27 cellular contexts compared by ENCODE assay signal in genomic region chrX:118861338-118861737, GRCh38. TPM values are rescaled to one million over a fixed set of nuclear protein-coding genes. Genes with fewer than 3 reads are reported as not detected.
"Had no signal": no experiment of that assay in that cellular context is flagged by ENCODE, and none has a peak within 500 bp of the region (broad histone marks: within the 10 kb centered on the region; RNA-seq: fewer than 3 reads in every experiment).

No MANE protein-coding gene starts in this region.

- DNase-seq: islet precursor cell; lower lobe of right lung; mammary epithelial cell; mesenchymal stem cell; naive thymus-derived CD4-positive, alpha-beta T cell; ovary; right lobe of liver; stimulated activated CD4-positive, alpha-beta T cell treated with anti-CD3 and anti-CD28 coated beads, Interleukin-1b, Interleukin-23, amount 100 ng/mL, for 48 hours; stimulated activated CD4-positive, alpha-beta T cell treated with anti-CD3 and anti-CD28 coated beads, Interleukin-2, amount 100 ng/mL, for 48 hours; stimulated activated CD4-positive, alpha-beta T cell treated with anti-CD3 and anti-CD28 coated beads, Interleukin-4, amount 100 ng/mL, for 4 hours; stimulated activated CD8-positive, alpha-beta memory T cell treated with anti-CD3 and anti-CD28 coated beads, Interleukin-4, amount 100 ng/mL, for 48 hours; stimulated activated naive CD4-positive, alpha-beta T cell treated with Interleukin-2 at 50 U/mL for 16 hours; stimulated activated naive CD8-positive, alpha-beta T cell treated with anti-CD3 and anti-CD28 coated beads, Interleukin-15, amount 100 ng/mL, for 72 hours; uterus had no signal

- H3K4me2 ChIP-seq: hepatocyte, smooth muscle cell had no signal

- H3K36me3 Mint-ChIP-seq: naive thymus-derived CD4-positive, alpha-beta T cell; natural killer cell treated with Interleukin-12 subunit alpha and Interleukin-12 subunit beta and Interleukin-15 and Interleukin-18, amount 100 ng/mL, for 72 hours; stimulated activated memory B cell treated with anti-CD40 and anti-IgM and Interleukin-4, amounts not matched to agents 10 μg/mL and 1 μg/mL and 100 μg/mL, for 72 hours; type B pancreatic cell had no signal

- H3K27me3 ChIP-seq: hepatocyte, ovary, right atrium auricular region, right lobe of liver, tibial nerve, uterus had no signal

- H3K4me1 Mint-ChIP-seq: stimulated activated memory B cell treated with anti-CD40 and anti-IgM and Interleukin-4, amounts not matched to agents 10 μg/mL and 1 μg/mL and 100 μg/mL, for 72 hours; stimulated activated naive CD8-positive, alpha-beta T cell treated with anti-CD3 and anti-CD28 coated beads, Interleukin-15, amount 100 ng/mL, for 72 hours had no signal

- H3K27ac ChIP-seq: hepatocyte, lower lobe of right lung, ovary, right atrium auricular region, right lobe of liver, tibial nerve, uterus had no signal

- H3K9me3 ChIP-seq: lower lobe of right lung, ovary, right atrium auricular region, right lobe of liver, tibial nerve, uterus had no signal

- H3K79me2 ChIP-seq: hepatocyte had no signal

- H3K4me3 ChIP-seq: hepatocyte, lower lobe of right lung, ovary, right atrium auricular region, right lobe of liver, smooth muscle cell, tibial nerve, uterus had no signal

- H3K27ac Mint-ChIP-seq: naive thymus-derived CD4-positive, alpha-beta T cell; natural killer cell treated with Interleukin-12 subunit alpha and Interleukin-12 subunit beta and Interleukin-15 and Interleukin-18, amount 100 ng/mL, for 72 hours; progenitor cell of endocrine pancreas; stimulated activated memory B cell treated with anti-CD40 and anti-IgM and Interleukin-4, amounts not matched to agents 10 μg/mL and 1 μg/mL and 100 μg/mL, for 72 hours; type B pancreatic cell had no signal

- H3K27me3 Mint-ChIP-seq: progenitor cell of endocrine pancreas; stimulated activated naive CD8-positive, alpha-beta T cell treated with anti-CD3 and anti-CD28 coated beads, Interleukin-15, amount 100 ng/mL, for 72 hours; type B pancreatic cell had no signal

- H3K4me1 ChIP-seq: lower lobe of right lung, right atrium auricular region, right lobe of liver, tibial nerve, uterus had no signal

- H3K36me3 ChIP-seq: lower lobe of right lung, ovary, right atrium auricular region, right lobe of liver, tibial nerve, uterus had no signal

- ATAC-seq: left lobe of liver; lower lobe of right lung; naive thymus-derived CD4-positive, alpha-beta T cell; natural killer cell treated with Interleukin-12 subunit alpha and Interleukin-12 subunit beta and Interleukin-15 and Interleukin-18, amount 100 ng/mL, for 72 hours; right lobe of liver; stimulated activated memory B cell treated with anti-CD40 and anti-IgM and Interleukin-4, amounts not matched to agents 10 μg/mL and 1 μg/mL and 100 μg/mL, for 72 hours; stimulated activated naive CD8-positive, alpha-beta T cell treated with anti-CD3 and anti-CD28 coated beads, Interleukin-15, amount 100 ng/mL, for 72 hours had no signal

- H3K4me3 Mint-ChIP-seq: naive thymus-derived CD4-positive, alpha-beta T cell; natural killer cell treated with Interleukin-12 subunit alpha and Interleukin-12 subunit beta and Interleukin-15 and Interleukin-18, amount 100 ng/mL, for 72 hours; stimulated activated memory B cell treated with anti-CD40 and anti-IgM and Interleukin-4, amounts not matched to agents 10 μg/mL and 1 μg/mL and 100 μg/mL, for 72 hours; stimulated activated naive CD8-positive, alpha-beta T cell treated with anti-CD3 and anti-CD28 coated beads, Interleukin-15, amount 100 ng/mL, for 72 hours; type B pancreatic cell had no signal

- H3K9me3 Mint-ChIP-seq: naive thymus-derived CD4-positive, alpha-beta T cell; natural killer cell treated with Interleukin-12 subunit alpha and Interleukin-12 subunit beta and Interleukin-15 and Interleukin-18, amount 100 ng/mL, for 72 hours; stimulated activated memory B cell treated with anti-CD40 and anti-IgM and Interleukin-4, amounts not matched to agents 10 μg/mL and 1 μg/mL and 100 μg/mL, for 72 hours; stimulated activated naive CD8-positive, alpha-beta T cell treated with anti-CD3 and anti-CD28 coated beads, Interleukin-15, amount 100 ng/mL, for 72 hours; type B pancreatic cell had no signal

- H2AFZ ChIP-seq: hepatocyte had no signal

RNA-seq across cellular contexts. Expression of gene ZCCHC12, which starts 37.7 kb away (rescaled TPM):
- total RNA-seq: left lobe of liver; liver; lower lobe of right lung; mammary epithelial cell; mononuclear cell; myocyte; natural killer cell treated with Interleukin-12 subunit alpha and Interleukin-12 subunit beta and Interleukin-15 and Interleukin-18, amount 100 ng/mL, for 72 hours; right lobe of liver; smooth muscle cell; tibial nerve; ureter had no signal
